1 cellular context compared by ENCODE assay signal in genomic region chr17:41606930-41607329, GRCh38. TPM values are rescaled to one million over a fixed set of nuclear protein-coding genes. Genes with fewer than 3 reads are reported as not detected.
"Had no signal": no experiment of that assay in that cellular context is flagged by ENCODE, and none has a peak within 500 bp of the region (broad histone marks: within the 10 kb centered on the region; RNA-seq: fewer than 3 reads in every experiment).

No MANE protein-coding gene starts in this region.

RNA-seq across cellular contexts. Expression of gene KRT16, which starts 5.6 kb away (rescaled TPM):
- total RNA-seq: GM12878 had no signal

RNA-seq across cellular contexts. Expression of gene KRT14, which starts 20.2 kb away (rescaled TPM):
- total RNA-seq: GM12878 had no signal

RNA-seq across cellular contexts. Expression of gene KRT9, which starts 35.1 kb away (rescaled TPM):
- total RNA-seq: GM12878 had no signal
- polyA plus RNA-seq: GM12878 had no signal
